Comparison of ENCODE assay signal across 17 cellular contexts in genomic region chr11:96196074-96196787, GRCh38.
DNase-seq lines count a peak whose midpoint lies in the region; ATAC-seq, FAIRE-seq and TF ChIP-seq lines count a peak whose summit lies in the region.
"Had no signal": no experiment of that assay in that cellular context is flagged by ENCODE, and none has a peak within 500 bp of the region (broad histone marks: within the 10 kb centered on the region; RNA-seq: fewer than 3 reads in every experiment).

No MANE protein-coding gene starts in this region.

- peaks cover 88% of the 10 kb centered on the region for H3K4me1 Mint-ChIP-seq in activated CD4-positive, alpha-beta memory T cell treated with anti-CD3 and anti-CD28 coated beads for 36 hours (ENCODE audit: low read depth)
- H3K4me1 Mint-ChIP-seq in activated CD4-positive, alpha-beta memory T cell treated with anti-CD3 and anti-CD28 coated beads, Interleukin-2, amount 10 ng/mL, durations not matched to agents 7 days and 5 days: peaks cover 66% of the 10 kb centered on the region

- no peak for TF ChIP-seq EP300 in GM12878 (IDR thresholded peaks at IDR 0.05; ENCODE audit: borderline replicate concordance in 1 of 2, control insufficient read depth in 1 of 2, low read depth in 2 of 2, low read length in 2 of 2)

- SMC1A ChIA-PET in GM12878 (lab: Charles Lee; ENCODE audit: uncharacterized antibody, unreplicated experiment): interaction anchor here (0.6 to 3.2 kb wide), 6 partner anchors 10 to 542 kb away, joined by 3 to 21 read pairs (median 6); no protein-coding TSS in a partner anchor

- RAD21 ChIA-PET in GM12878 (lab: Charles Lee; ENCODE audit: unreplicated experiment): interaction anchor here (2.0 to 2.4 kb wide), 2 partner anchors 18 to 59 kb away, joined by 5 to 8 read pairs; no protein-coding TSS in a partner anchor

- BruUV-seq in GM12878 (replicated peaks; lab: Mats Ljungman, UMichigan): no TSS peak

- TF ChIP-seq POLR2A in GM12878 (IDR thresholded peaks at IDR 0.05; ENCODE audit: low read depth, low read length): no peak

- no peak overlapping the region for H3K4me3 ChIP-seq in GM12878
- H3K4me3 ChIP-seq: gastroesophageal sphincter, prostate gland had no signal

- H3K27ac Mint-ChIP-seq in activated CD4-positive, alpha-beta memory T cell treated with anti-CD3 and anti-CD28 coated beads for 36 hours: peak overlapping the region; percentile 38
- H3K27ac Mint-ChIP-seq in activated CD4-positive, alpha-beta memory T cell treated with anti-CD3 and anti-CD28 coated beads, Interleukin-2, amount 10 ng/mL, durations not matched to agents 7 days and 5 days: no peak overlapping the region
- H3K27ac Mint-ChIP-seq: activated CD8-positive, alpha-beta memory T cell treated with anti-CD3 and anti-CD28 coated beads, Interleukin-2, amount 10 ng/mL, durations not matched to agents 7 days and 5 days had no signal

- H4K20me1 ChIP-seq in GM12878 (ENCODE audit: control insufficient read depth, insufficient read depth): no peaks in the 10 kb centered on the region

- no peak for DNase-seq in activated CD4-positive, alpha-beta memory T cell treated with anti-CD3 and anti-CD28 coated beads for 36 hours
- DNase-seq in activated CD4-positive, alpha-beta memory T cell treated with anti-CD3 and anti-CD28 coated beads, Interleukin-2, amount 10 ng/mL, durations not matched to agents 7 days and 5 days: no peak
- DNase-seq in GM12878 (ENCODE audit: low read depth, low spot score): no peak
- peak; percentile 56 for DNase-seq in medulla oblongata (ENCODE audit: extremely low spot score)
- DNase-seq in superior temporal gyrus (ENCODE audit: extremely low spot score): peak; percentile 70
- DNase-seq in HK-2 (ENCODE audit: unreplicated experiment): no peak
- DNase-seq in SHP77 treated with DMSO at 0.1 percent for 48 hours (lab: John Stamatoyannopoulos, UW): no peak
- DNase-seq: activated CD8-positive, alpha-beta memory T cell treated with anti-CD3 and anti-CD28 coated beads, Interleukin-2, amount 10 ng/mL, durations not matched to agents 7 days and 5 days; activated naive CD4-positive, alpha-beta T cell treated with anti-CD3 and anti-CD28 coated beads, Interleukin-2, amount 50 U/mL, for 16 hours; Kasumi-1; NCI-H1436 treated with DMSO at 0.1 percent for 48 hours; NCI-H446 treated with DMSO at 0.1 percent for 48 hours had no signal

- intact Hi-C loops in activated CD4-positive, alpha-beta memory T cell treated with anti-CD3 and anti-CD28 coated beads for 36 hours (cut with micrococcal nuclease): loop anchor here (10.0 kb wide), 1 partner anchor 271 kb away; the partner anchor contains the start of gene MTMR2
- intact Hi-C loops in GM12878 (cut with micrococcal nuclease; ENCODE audit: unreplicated experiment): no loop called here

- H3K36me3 Mint-ChIP-seq in activated CD4-positive, alpha-beta memory T cell treated with anti-CD3 and anti-CD28 coated beads for 36 hours: peaks cover 23% of the 10 kb centered on the region
- H3K36me3 Mint-ChIP-seq in activated CD4-positive, alpha-beta memory T cell treated with anti-CD3 and anti-CD28 coated beads, Interleukin-2, amount 10 ng/mL, durations not matched to agents 7 days and 5 days (ENCODE audit: low read depth): peaks cover 44% of the 10 kb centered on the region

- H3K79me2 ChIP-seq in GM12878 (ENCODE audit: control insufficient read depth, insufficient read depth, low read length): peaks cover 27% of the 10 kb centered on the region

- no peak for FAIRE-seq in GM12878 (lab: Jason Lieb, UNC)
- FAIRE-seq: A204.1, keratinocyte had no signal

- H3K4me3 Mint-ChIP-seq in activated CD4-positive, alpha-beta memory T cell treated with anti-CD3 and anti-CD28 coated beads for 36 hours: no peak overlapping the region
- H3K4me3 Mint-ChIP-seq in activated CD4-positive, alpha-beta memory T cell treated with anti-CD3 and anti-CD28 coated beads, Interleukin-2, amount 10 ng/mL, durations not matched to agents 7 days and 5 days: no peak overlapping the region
- H3K4me3 Mint-ChIP-seq: activated CD8-positive, alpha-beta memory T cell treated with anti-CD3 and anti-CD28 coated beads, Interleukin-2, amount 10 ng/mL, durations not matched to agents 7 days and 5 days had no signal

- no peak overlapping the region for H3K4me2 ChIP-seq in GM12878 (ENCODE audit: control insufficient read depth, insufficient read depth)

- CTCF ChIA-PET in activated CD4-positive, alpha-beta memory T cell treated with anti-CD3 and anti-CD28 coated beads for 36 hours (lab: Charles Lee): interaction anchor here (3.5 kb wide), 1 partner anchor 146 kb away, joined by 18 read pairs; the partner anchor contains the start of gene MAML2
- CTCF ChIA-PET in activated CD4-positive, alpha-beta memory T cell treated with anti-CD3 and anti-CD28 coated beads, Interleukin-2, amount 10 ng/mL, durations not matched to agents 7 days and 5 days (lab: Charles Lee): interaction anchor here (1.6 kb wide), 1 partner anchor 147 kb away, joined by 6 read pairs; the partner anchor contains the start of gene MAML2
- CTCF ChIA-PET in GM12878 (lab: Yijun Ruan, JAX): interaction anchor here (0.6 to 2.8 kb wide), 3 partner anchors 10 to 143 kb away, joined by 3 to 12 read pairs (median 3); no protein-coding TSS in a partner anchor

- no peak overlapping the region for H3K27ac ChIP-seq in GM12878 (ENCODE audit: control insufficient read depth, insufficient read depth)
- H3K27ac ChIP-seq: gastroesophageal sphincter, prostate gland had no signal

- no peak overlapping the region for H2AFZ ChIP-seq in GM12878 (ENCODE audit: control insufficient read depth, low read depth, low read length)

- no peak for ATAC-seq in GM12878
- no peak for ATAC-seq in GM21576 (IDR thresholded peaks at IDR 0.05; ENCODE audit: unreplicated experiment)
- ATAC-seq: activated CD8-positive, alpha-beta memory T cell treated with anti-CD3 and anti-CD28 coated beads, Interleukin-2, amount 10 ng/mL, durations not matched to agents 7 days and 5 days; gastroesophageal sphincter had no signal

- no peaks in the 10 kb centered on the region for H3K27me3 Mint-ChIP-seq in activated CD4-positive, alpha-beta memory T cell treated with anti-CD3 and anti-CD28 coated beads for 36 hours
- H3K27me3 Mint-ChIP-seq in activated CD4-positive, alpha-beta memory T cell treated with anti-CD3 and anti-CD28 coated beads, Interleukin-2, amount 10 ng/mL, durations not matched to agents 7 days and 5 days: no peaks in the 10 kb centered on the region
- H3K27me3 Mint-ChIP-seq: activated CD8-positive, alpha-beta memory T cell treated with anti-CD3 and anti-CD28 coated beads, Interleukin-2, amount 10 ng/mL, durations not matched to agents 7 days and 5 days had no signal

- no peaks in the 10 kb centered on the region for H3K27me3 ChIP-seq in GM12878 (replicated peaks in 1 of 2; ENCODE audit: control insufficient read depth in 2 of 2, insufficient read depth in 2 of 2, low read length in 1 of 2)
- H3K27me3 ChIP-seq: gastroesophageal sphincter had no signal

- 0 out of 4 replicates have a peak, but pooled peaks cover 0 to 2% of the 10 kb centered on the region in 2 experiments for H3K36me3 ChIP-seq in GM12878 (ENCODE audit: control insufficient read depth in 2 of 2, insufficient read depth in 2 of 2, low read length in 1 of 2)
- H3K36me3 ChIP-seq: gastroesophageal sphincter, prostate gland had no signal

- no peaks in the 10 kb centered on the region for H3K9me3 Mint-ChIP-seq in activated CD4-positive, alpha-beta memory T cell treated with anti-CD3 and anti-CD28 coated beads for 36 hours
- H3K9me3 Mint-ChIP-seq in activated CD4-positive, alpha-beta memory T cell treated with anti-CD3 and anti-CD28 coated beads, Interleukin-2, amount 10 ng/mL, durations not matched to agents 7 days and 5 days: peaks cover 2% of the 10 kb centered on the region

- in situ Hi-C loops in GM12878 (cut with MboI): no loop called here

- no peak overlapping the region for H3K9ac ChIP-seq in GM12878 (ENCODE audit: control insufficient read depth, insufficient read depth, low read length)

- TF ChIP-seq CTCF in GM12878 (IDR thresholded peaks at IDR 0.05 in 2 of 3, conservative IDR thresholded peaks at IDR 0.05 in 1 of 3; ENCODE audit: control insufficient read depth in 2 of 3, extremely low read depth in 1 of 3, insufficient read depth in 1 of 3, low read depth in 3 of 3, low read length in 3 of 3): no peak

- peaks cover 1% of the 10 kb centered on the region; the same call in 2 of the 3 replicates for H3K9me3 ChIP-seq in GM12878 (replicated peaks; ENCODE audit: control insufficient read depth, insufficient read depth, low read length)
- H3K9me3 ChIP-seq: gastroesophageal sphincter, prostate gland had no signal

- TF ChIP-seq RAD21 in GM12878 (IDR thresholded peaks at IDR 0.05; ENCODE audit: insufficient read depth, low read depth, low read length): no peak

- POLR2A ChIA-PET in activated CD4-positive, alpha-beta memory T cell treated with anti-CD3 and anti-CD28 coated beads for 36 hours (lab: Charles Lee): no interaction called here
- POLR2A ChIA-PET in activated CD4-positive, alpha-beta memory T cell treated with anti-CD3 and anti-CD28 coated beads, Interleukin-2, amount 10 ng/mL, durations not matched to agents 7 days and 5 days (lab: Charles Lee): interaction anchor here (1.8 kb wide), 1 partner anchor 18 kb away, joined by 6 read pairs; no protein-coding TSS in a partner anchor
- POLR2A ChIA-PET in GM12878 (lab: Charles Lee): no interaction called here

- peaks cover 41% of the 10 kb centered on the region for H3K4me1 ChIP-seq in GM12878 (ENCODE audit: control insufficient read depth, insufficient read depth, low read length)

- 83% methylated on average over 8 of the region's 8 CpGs for WGBS in GM12878 (ENCODE audit: insufficient coverage, insufficient replicate concordance, low lambda C conversion rate, missing lambda C conversion rate)

TF ChIP-seq in GM12878, 131 proteins besides CTCF, POLR2A, EP300 and RAD21:
- TF ChIP-seq SMC3 (IDR thresholded peaks at IDR 0.05; ENCODE audit: borderline replicate concordance, low read length) (no peak), ZNF274 (IDR thresholded peaks at IDR 0.05; ENCODE audit: insufficient read depth, insufficient read length) (no peak), SUZ12 (IDR thresholded peaks at IDR 0.05; ENCODE audit: unreplicated experiment) (no peak), SRF (IDR thresholded peaks at IDR 0.05; ENCODE audit: low read depth in 2 of 2, low read length in 2 of 2) (peak; percentile 39 to 81; a peak in 3 of 4 replicates), IKZF1 (conservative IDR thresholded peaks at IDR 0.05) (no peak), SMARCA5 (IDR thresholded peaks at IDR 0.05) (no peak), E2F4 (IDR thresholded peaks at IDR 0.05; ENCODE audit: low read depth, low read length) (no peak)
TF ChIP-seq in GM12878: peak in this region for 1.

Comparison
In these comparisons a context has a peak if more than half of its experiments do, and no peak if none do; other contexts are left out.
1. DNase-seq: peak in medulla oblongata (single experiment) and superior temporal gyrus (single experiment); none in activated CD4-positive, alpha-beta memory T cell treated with anti-CD3 and anti-CD28 coated beads for 36 hours (single experiment), activated CD4-positive, alpha-beta memory T cell treated with anti-CD3 and anti-CD28 coated beads, Interleukin-2, amount 10 ng/mL, durations not matched to agents 7 days and 5 days (single experiment), GM12878 (single experiment), HK-2 (single experiment) and SHP77 treated with DMSO at 0.1 percent for 48 hours (single experiment).